In genomic region chr14:32200368-32201195, GRCh38 we compare ENCODE assay signal across 8 cellular contexts. TPM values are rescaled to one million over a fixed set of nuclear protein-coding genes. Genes with fewer than 3 reads are reported as not detected.
DNase-seq lines count a peak whose midpoint lies in the region; ATAC-seq and TF ChIP-seq lines count a peak whose summit lies in the region.

No MANE protein-coding gene starts in this region.

- peak overlapping the region; percentile 83 for H3K4me3 Mint-ChIP-seq in mesothelial cell of epicardium

- H3K4me1 Mint-ChIP-seq in mesothelial cell of epicardium = peaks cover 18% of the 10 kb centered on the region

- in situ Hi-C loops in astrocyte of the spinal cord (cut with HindIII; ENCODE audit: low sequenced_read_pairs) = no loop called here

- peak overlapping the region; percentile 100 for H3K27ac Mint-ChIP-seq in mesothelial cell of epicardium

- DNase-seq in HL-60 (ENCODE audit: low read depth in 1 of 2, low spot score in 1 of 2) (no peak), astrocyte of the spinal cord (ENCODE audit: low read depth, low spot score) (no peak), mesothelial cell of epicardium (ENCODE audit: low spot score in 2 of 2, unreplicated experiment in 2 of 2) (no peak), mucosa of gallbladder (ENCODE audit: low spot score) (no peak), NCI-H345 treated with DMSO at 0.1 percent for 48 hours (lab: John Stamatoyannopoulos, UW; ENCODE audit: unreplicated experiment) (no peak), NCI-H510A (lab: John Stamatoyannopoulos, UW) (no peak)
- no peak for DNase-seq in activated CD4-positive, CD25-positive, alpha-beta regulatory T cell (lab: John Stamatoyannopoulos, UW)

- H3K27me3 Mint-ChIP-seq in mesothelial cell of epicardium (ENCODE audit: low read depth) = no peaks in the 10 kb centered on the region

- H3K27me3 ChIP-seq in HL-60 (ENCODE audit: insufficient read depth, poor library complexity, severe bottlenecking) = no peaks in the 10 kb centered on the region

- no peaks in the 10 kb centered on the region for H3K9me3 Mint-ChIP-seq in mesothelial cell of epicardium

- H3K4me3 ChIP-seq in HL-60 (replicated peaks; ENCODE audit: insufficient read depth, low read length) (peak overlapping the region; percentile 54), astrocyte of the spinal cord (ENCODE audit: low read depth, low read length) (peak overlapping the region; percentile 73)

- no peak overlapping the region for H3K27ac ChIP-seq in HL-60 (replicated peaks)

- TF ChIP-seq CTCF in HL-60 (IDR thresholded peaks at IDR 0.05; ENCODE audit: insufficient read depth, low read length) (no peak), astrocyte of the spinal cord (IDR thresholded peaks at IDR 0.05; ENCODE audit: low read depth, low read length) (no peak), mesothelial cell of epicardium (IDR thresholded peaks at IDR 0.05; ENCODE audit: unreplicated experiment) (no peak)

- H3K36me3 Mint-ChIP-seq in mesothelial cell of epicardium = no peaks in the 10 kb centered on the region

- peak; percentile 20 for ATAC-seq in GM18858 (IDR thresholded peaks at IDR 0.05; ENCODE audit: unreplicated experiment)

RNA-seq across cellular contexts. Expression of gene RNU6-7, which starts 1.3 kb away (rescaled TPM):
- total RNA-seq in mesothelial cell of epicardium (not detected in 3 replicates), mucosa of gallbladder (not detected)

RNA-seq across cellular contexts. Expression of gene RNU6-8, which starts 2.5 kb away (rescaled TPM):
- total RNA-seq in mesothelial cell of epicardium = not detected in 3 replicates
- total RNA-seq in mucosa of gallbladder = not detected
